ENCODE assay signal across 1 cellular context in the genomic region with DNA sequence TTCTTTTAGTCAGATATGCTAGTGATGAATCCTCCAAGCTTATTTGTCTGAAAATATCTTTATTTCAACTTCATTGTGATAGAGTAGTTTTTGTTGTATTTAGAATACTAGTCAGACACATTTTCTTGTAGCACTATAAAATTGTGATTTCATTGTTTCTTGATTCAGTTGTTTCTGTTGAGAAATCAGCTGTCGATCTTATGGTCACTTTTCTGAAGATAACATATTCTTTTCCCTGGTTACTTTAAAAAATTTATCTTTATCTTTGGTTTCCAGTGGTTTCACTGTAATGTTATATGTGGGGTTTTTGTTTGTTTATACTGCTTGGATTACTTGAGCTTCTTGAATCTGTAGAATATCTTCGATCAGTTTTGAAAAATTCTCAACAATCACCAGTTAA.
TF ChIP-seq lines count a peak whose summit lies in the region.

No MANE protein-coding gene starts in this region.

TF ChIP-seq in K562, 482 proteins besides CTCF, POLR2A, EP300 and RAD21 (continued from another document):
- no peak for TF ChIP-seq MYBL2 (IDR thresholded peaks at IDR 0.05; ENCODE audit: low read depth)
- no peak for TF ChIP-seq MYBL2 (CRISPR knock-in tag; IDR thresholded peaks at IDR 0.05; ENCODE audit: borderline replicate concordance)
- peak; percentile 75; the same call in 1 of the 2 replicates for TF ChIP-seq XRCC3 (IDR thresholded peaks at IDR 0.05)
- TF ChIP-seq CHCHD3 (CRISPR knock-in tag; IDR thresholded peaks at IDR 0.05) = no peak
- TF ChIP-seq, protein P1, sequence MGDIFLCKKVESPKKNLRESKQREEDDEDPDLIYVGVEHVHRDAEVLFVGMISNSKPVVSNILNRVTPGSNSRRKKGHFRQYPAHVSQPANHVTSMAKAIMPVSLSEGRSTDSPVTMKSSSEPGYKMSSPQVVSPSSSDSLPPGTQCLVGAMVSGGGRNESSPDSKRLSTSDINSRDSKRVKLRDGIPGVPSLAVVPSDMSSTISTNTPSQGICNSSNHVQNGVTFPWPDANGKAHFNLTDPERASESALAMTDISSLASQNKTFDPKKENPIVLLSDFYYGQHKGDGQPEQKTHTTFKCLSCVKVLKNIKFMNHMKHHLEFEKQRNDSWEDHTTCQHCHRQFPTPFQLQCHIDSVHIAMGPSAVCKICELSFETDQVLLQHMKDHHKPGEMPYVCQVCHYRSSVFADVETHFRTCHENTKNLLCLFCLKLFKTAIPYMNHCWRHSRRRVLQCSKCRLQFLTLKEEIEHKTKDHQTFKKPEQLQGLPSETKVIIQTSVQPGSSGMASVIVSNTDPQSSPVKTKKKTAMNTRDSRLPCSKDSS (IDR thresholded peaks at IDR 0.05; ENCODE audit: low read depth, partially characterized antibody) = peak; percentile 72
- TF ChIP-seq, protein P2, sequence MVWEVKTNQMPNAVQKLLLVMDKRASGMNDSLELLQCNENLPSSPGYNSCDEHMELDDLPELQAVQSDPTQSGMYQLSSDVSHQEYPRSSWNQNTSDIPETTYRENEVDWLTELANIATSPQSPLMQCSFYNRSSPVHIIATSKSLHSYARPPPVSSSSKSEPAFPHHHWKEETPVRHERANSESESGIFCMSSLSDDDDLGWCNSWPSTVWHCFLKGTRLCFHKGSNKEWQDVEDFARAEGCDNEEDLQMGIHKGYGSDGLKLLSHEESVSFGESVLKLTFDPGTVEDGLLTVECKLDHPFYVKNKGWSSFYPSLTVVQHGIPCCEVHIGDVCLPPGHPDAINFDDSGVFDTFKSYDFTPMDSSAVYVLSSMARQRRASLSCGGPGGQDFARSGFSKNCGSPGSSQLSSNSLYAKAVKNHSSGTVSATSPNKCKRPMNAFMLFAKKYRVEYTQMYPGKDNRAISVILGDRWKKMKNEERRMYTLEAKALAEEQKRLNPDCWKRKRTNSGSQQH (CRISPR knock-in tag; IDR thresholded peaks at IDR 0.05) = no peak
- TF ChIP-seq, protein P3, sequence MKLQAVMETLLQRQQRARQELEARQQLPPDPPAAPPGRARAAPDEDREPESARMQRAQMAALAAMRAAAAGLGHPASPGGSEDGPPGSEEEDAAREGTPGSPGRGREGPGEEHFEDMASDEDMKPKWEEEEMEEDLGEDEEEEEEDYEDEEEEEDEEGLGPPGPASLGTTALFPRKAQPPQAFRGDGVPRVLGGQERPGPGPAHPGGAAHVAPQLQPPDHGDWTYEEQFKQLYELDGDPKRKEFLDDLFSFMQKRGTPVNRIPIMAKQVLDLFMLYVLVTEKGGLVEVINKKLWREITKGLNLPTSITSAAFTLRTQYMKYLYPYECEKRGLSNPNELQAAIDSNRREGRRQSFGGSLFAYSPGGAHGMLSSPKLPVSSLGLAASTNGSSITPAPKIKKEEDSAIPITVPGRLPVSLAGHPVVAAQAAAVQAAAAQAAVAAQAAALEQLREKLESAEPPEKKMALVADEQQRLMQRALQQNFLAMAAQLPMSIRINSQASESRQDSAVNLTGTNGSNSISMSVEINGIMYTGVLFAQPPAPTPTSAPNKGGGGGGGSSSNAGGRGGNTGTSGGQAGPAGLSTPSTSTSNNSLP (IDR thresholded peaks at IDR 0.05; ENCODE audit: borderline replicate concordance, low read depth, low read length) = peak; percentile 39; the same call in 1 of the 2 replicates
- TF ChIP-seq ARNT (IDR thresholded peaks at IDR 0.05) = 0 out of 4 replicates have a peak, but pooled peaks have one; percentile 24 to 48
- TF ChIP-seq ZNF76 (CRISPR knock-in tag; IDR thresholded peaks at IDR 0.05; ENCODE audit: borderline replicate concordance) = no peak
- TF ChIP-seq CBX3 (IDR thresholded peaks at IDR 0.05; ENCODE audit: borderline replicate concordance in 1 of 2, low read length in 2 of 2) = peak in 1 of 2 experiments; percentile 98; a peak in 2 of 3 replicates
- TF ChIP-seq ZNF408 (CRISPR knock-in tag; IDR thresholded peaks at IDR 0.05; ENCODE audit: low read depth) = no peak
- TF ChIP-seq HDAC2 (IDR thresholded peaks at IDR 0.05) = no peak
- no peak for TF ChIP-seq SREBF1 (IDR thresholded peaks at IDR 0.05; ENCODE audit: borderline replicate concordance, low read depth, low read length)
- no peak for TF ChIP-seq FOXJ3 (CRISPR knock-in tag; IDR thresholded peaks at IDR 0.05)
- TF ChIP-seq TRIM28 (IDR thresholded peaks at IDR 0.05) = peak; percentile 98
- TF ChIP-seq, protein P4, sequence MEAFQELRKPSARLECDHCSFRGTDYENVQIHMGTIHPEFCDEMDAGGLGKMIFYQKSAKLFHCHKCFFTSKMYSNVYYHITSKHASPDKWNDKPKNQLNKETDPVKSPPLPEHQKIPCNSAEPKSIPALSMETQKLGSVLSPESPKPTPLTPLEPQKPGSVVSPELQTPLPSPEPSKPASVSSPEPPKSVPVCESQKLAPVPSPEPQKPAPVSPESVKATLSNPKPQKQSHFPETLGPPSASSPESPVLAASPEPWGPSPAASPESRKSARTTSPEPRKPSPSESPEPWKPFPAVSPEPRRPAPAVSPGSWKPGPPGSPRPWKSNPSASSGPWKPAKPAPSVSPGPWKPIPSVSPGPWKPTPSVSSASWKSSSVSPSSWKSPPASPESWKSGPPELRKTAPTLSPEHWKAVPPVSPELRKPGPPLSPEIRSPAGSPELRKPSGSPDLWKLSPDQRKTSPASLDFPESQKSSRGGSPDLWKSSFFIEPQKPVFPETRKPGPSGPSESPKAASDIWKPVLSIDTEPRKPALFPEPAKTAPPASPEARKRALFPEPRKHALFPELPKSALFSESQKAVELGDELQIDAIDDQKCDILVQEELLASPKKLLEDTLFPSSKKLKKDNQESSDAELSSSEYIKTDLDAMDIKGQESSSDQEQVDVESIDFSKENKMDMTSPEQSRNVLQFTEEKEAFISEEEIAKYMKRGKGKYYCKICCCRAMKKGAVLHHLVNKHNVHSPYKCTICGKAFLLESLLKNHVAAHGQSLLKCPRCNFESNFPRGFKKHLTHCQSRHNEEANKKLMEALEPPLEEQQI (IDR thresholded peaks at IDR 0.05) = peak; percentile 82; the same call in 1 of the 2 replicates
- 0 out of 2 replicates have a peak, but pooled peaks have one; percentile 34 for TF ChIP-seq SMARCA5 (IDR thresholded peaks at IDR 0.05)
- TF ChIP-seq TRIM24 (IDR thresholded peaks at IDR 0.05) = peak; percentile 82 to 93
- no peak for TF ChIP-seq HIVEP1 (CRISPR knock-in tag; IDR thresholded peaks at IDR 0.05)
- TF ChIP-seq, protein P5, sequence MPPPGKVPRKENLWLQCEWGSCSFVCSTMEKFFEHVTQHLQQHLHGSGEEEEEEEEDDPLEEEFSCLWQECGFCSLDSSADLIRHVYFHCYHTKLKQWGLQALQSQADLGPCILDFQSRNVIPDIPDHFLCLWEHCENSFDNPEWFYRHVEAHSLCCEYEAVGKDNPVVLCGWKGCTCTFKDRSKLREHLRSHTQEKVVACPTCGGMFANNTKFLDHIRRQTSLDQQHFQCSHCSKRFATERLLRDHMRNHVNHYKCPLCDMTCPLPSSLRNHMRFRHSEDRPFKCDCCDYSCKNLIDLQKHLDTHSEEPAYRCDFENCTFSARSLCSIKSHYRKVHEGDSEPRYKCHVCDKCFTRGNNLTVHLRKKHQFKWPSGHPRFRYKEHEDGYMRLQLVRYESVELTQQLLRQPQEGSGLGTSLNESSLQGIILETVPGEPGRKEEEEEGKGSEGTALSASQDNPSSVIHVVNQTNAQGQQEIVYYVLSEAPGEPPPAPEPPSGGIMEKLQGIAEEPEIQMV (tag; conservative IDR thresholded peaks at IDR 0.05; ENCODE audit: low read depth) = no peak
- no peak for TF ChIP-seq NFE2 (IDR thresholded peaks at IDR 0.05; ENCODE audit: low read depth)
- TF ChIP-seq PML (IDR thresholded peaks at IDR 0.05; ENCODE audit: low read length) = no peak
- TF ChIP-seq CBX5 (IDR thresholded peaks at IDR 0.05; ENCODE audit: borderline replicate concordance, low read depth) = peak; percentile 89
- no peak for TF ChIP-seq RBM14 (IDR thresholded peaks at IDR 0.05; ENCODE audit: borderline replicate concordance, insufficient read depth, low read depth, low read length)
